In the genomic region with DNA sequence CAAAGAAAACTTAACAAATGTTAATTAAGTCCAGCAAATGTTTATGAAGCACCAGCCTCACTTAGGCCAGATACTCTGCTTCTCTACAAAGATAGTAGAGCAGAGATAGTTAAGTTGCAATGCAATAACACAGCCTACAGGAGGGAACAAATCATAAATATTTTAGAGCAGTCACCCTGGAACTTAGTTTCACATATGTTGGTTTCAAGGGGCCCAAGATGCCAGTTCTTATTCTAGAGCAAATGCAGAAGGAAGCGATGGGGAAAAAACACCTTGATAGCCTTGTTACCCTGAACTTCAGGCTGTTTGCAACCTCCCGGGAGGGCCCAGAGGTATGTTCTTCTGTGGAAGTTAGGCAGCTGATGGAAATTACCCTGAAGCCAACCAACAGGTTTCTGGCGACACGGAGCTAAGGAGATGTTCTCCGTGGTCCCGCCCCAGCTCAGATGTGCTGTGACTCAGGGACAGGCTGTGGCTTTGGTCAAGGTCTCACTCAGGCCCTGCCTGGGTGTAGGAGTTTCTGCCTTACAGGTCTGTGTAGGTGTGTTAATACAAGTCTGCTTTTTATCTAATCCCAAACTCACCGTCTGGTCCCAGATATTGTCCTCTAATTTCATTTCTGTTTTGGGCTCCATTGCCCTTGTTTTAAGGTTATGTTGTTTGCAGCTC, we compare ENCODE assay signal across 2 cellular contexts.
TF ChIP-seq lines count a peak whose summit lies in the region.

No MANE protein-coding gene starts in this region.

TF ChIP-seq in GM23338, 12 proteins besides CTCF, POLR2A, EP300 and RAD21 (continued from another document):
- TF ChIP-seq, protein P1, sequence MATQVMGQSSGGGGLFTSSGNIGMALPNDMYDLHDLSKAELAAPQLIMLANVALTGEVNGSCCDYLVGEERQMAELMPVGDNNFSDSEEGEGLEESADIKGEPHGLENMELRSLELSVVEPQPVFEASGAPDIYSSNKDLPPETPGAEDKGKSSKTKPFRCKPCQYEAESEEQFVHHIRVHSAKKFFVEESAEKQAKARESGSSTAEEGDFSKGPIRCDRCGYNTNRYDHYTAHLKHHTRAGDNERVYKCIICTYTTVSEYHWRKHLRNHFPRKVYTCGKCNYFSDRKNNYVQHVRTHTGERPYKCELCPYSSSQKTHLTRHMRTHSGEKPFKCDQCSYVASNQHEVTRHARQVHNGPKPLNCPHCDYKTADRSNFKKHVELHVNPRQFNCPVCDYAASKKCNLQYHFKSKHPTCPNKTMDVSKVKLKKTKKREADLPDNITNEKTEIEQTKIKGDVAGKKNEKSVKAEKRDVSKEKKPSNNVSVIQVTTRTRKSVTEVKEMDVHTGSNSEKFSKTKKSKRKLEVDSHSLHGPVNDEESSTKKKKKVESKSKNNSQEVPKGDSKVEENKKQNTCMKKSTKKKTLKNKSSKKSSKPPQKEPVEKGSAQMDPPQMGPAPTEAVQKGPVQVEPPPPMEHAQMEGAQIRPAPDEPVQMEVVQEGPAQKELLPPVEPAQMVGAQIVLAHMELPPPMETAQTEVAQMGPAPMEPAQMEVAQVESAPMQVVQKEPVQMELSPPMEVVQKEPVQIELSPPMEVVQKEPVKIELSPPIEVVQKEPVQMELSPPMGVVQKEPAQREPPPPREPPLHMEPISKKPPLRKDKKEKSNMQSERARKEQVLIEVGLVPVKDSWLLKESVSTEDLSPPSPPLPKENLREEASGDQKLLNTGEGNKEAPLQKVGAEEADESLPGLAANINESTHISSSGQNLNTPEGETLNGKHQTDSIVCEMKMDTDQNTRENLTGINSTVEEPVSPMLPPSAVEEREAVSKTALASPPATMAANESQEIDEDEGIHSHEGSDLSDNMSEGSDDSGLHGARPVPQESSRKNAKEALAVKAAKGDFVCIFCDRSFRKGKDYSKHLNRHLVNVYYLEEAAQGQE (IDR thresholded peaks at IDR 0.05; ENCODE audit: unreplicated experiment): no peak
- TF ChIP-seq ZNF331 (CRISPR knock-in tag; IDR thresholded peaks at IDR 0.05; ENCODE audit: low read depth) (no peak), NANOG (IDR thresholded peaks at IDR 0.05; ENCODE audit: borderline replicate concordance) (no peak), POLR2AphosphoS5 (IDR thresholded peaks at IDR 0.05; ENCODE audit: low read depth) (no peak), JUNB (IDR thresholded peaks at IDR 0.05; ENCODE audit: unreplicated experiment) (no peak), STAT1 (IDR thresholded peaks at IDR 0.05; ENCODE audit: unreplicated experiment) (no peak), EZH2phosphoT487 (IDR thresholded peaks at IDR 0.05; ENCODE audit: unreplicated experiment) (no peak), CREB1 (CRISPR knock-in tag; IDR thresholded peaks at IDR 0.05; ENCODE audit: low read depth) (no peak)
- TF ChIP-seq, protein P2, sequence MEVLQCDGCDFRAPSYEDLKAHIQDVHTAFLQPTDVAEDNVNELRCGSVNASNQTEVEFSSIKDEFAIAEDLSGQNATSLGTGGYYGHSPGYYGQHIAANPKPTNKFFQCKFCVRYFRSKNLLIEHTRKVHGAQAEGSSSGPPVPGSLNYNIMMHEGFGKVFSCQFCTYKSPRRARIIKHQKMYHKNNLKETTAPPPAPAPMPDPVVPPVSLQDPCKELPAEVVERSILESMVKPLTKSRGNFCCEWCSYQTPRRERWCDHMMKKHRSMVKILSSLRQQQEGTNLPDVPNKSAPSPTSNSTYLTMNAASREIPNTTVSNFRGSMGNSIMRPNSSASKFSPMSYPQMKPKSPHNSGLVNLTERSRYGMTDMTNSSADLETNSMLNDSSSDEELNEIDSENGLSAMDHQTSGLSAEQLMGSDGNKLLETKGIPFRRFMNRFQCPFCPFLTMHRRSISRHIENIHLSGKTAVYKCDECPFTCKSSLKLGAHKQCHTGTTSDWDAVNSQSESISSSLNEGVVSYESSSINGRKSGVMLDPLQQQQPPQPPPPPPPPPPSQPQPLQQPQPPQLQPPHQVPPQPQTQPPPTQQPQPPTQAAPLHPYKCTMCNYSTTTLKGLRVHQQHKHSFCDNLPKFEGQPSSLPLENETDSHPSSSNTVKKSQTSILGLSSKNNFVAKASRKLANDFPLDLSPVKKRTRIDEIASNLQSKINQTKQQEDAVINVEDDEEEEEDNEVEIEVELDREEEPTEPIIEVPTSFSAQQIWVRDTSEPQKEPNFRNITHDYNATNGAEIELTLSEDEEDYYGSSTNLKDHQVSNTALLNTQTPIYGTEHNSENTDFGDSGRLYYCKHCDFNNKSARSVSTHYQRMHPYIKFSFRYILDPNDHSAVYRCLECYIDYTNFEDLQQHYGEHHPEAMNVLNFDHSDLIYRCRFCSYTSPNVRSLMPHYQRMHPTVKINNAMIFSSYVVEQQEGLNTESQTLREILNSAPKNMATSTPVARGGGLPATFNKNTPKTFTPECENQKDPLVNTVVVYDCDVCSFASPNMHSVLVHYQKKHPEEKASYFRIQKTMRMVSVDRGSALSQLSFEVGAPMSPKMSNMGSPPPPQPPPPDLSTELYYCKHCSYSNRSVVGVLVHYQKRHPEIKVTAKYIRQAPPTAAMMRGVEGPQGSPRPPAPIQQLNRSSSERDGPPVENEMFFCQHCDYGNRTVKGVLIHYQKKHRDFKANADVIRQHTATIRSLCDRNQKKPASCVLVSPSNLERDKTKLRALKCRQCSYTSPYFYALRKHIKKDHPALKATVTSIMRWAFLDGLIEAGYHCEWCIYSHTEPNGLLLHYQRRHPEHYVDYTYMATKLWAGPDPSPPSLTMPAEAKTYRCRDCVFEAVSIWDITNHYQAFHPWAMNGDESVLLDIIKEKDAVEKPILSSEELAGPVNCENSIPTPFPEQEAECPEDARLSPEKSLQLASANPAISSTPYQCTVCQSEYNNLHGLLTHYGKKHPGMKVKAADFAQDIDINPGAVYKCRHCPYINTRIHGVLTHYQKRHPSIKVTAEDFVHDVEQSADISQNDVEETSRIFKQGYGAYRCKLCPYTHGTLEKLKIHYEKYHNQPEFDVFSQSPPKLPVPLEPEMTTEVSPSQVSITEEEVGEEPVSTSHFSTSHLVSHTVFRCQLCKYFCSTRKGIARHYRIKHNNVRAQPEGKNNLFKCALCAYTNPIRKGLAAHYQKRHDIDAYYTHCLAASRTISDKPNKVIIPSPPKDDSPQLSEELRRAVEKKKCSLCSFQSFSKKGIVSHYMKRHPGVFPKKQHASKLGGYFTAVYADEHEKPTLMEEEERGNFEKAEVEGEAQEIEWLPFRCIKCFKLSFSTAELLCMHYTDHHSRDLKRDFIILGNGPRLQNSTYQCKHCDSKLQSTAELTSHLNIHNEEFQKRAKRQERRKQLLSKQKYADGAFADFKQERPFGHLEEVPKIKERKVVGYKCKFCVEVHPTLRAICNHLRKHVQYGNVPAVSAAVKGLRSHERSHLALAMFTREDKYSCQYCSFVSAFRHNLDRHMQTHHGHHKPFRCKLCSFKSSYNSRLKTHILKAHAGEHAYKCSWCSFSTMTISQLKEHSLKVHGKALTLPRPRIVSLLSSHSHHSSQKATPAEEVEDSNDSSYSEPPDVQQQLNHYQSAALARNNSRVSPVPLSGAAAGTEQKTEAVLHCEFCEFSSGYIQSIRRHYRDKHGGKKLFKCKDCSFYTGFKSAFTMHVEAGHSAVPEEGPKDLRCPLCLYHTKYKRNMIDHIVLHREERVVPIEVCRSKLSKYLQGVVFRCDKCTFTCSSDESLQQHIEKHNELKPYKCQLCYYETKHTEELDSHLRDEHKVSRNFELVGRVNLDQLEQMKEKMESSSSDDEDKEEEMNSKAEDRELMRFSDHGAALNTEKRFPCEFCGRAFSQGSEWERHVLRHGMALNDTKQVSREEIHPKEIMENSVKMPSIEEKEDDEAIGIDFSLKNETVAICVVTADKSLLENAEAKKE (CRISPR knock-in tag; IDR thresholded peaks at IDR 0.05): no peak

TF ChIP-seq in neural cell, 6 proteins besides CTCF, POLR2A, EP300 and RAD21 (continued from another document):
- TF ChIP-seq, protein P1 (IDR thresholded peaks at IDR 0.05; ENCODE audit: borderline replicate concordance): no peak
- TF ChIP-seq POLR2AphosphoS5 (IDR thresholded peaks at IDR 0.05) (no peak), SMC3 (conservative IDR thresholded peaks at IDR 0.05; ENCODE audit: poor library complexity) (no peak), MXI1 (conservative IDR thresholded peaks at IDR 0.05; ENCODE audit: poor library complexity, severe bottlenecking) (no peak)
